36 cellular contexts compared by ENCODE assay signal in genomic region chrX:122914256-122914655, GRCh38.
"Had no signal": no experiment of that assay in that cellular context is flagged by ENCODE, and none has a peak within 500 bp of the region (broad histone marks: within the 10 kb centered on the region; RNA-seq: fewer than 3 reads in every experiment).

No MANE protein-coding gene starts in this region.

- ATAC-seq: activated CD8-positive, alpha-beta T cell treated with anti-CD3 and anti-CD28 coated beads for 36 hours; activated naive CD8-positive, alpha-beta T cell treated with anti-CD3 and anti-CD28 coated beads, Interleukin-2, amount 50 U/mL, for 24 hours had no signal

- H3K27ac ChIP-seq: ascending aorta, brain microvascular endothelial cell, breast epithelium, cardiac muscle cell, VCaP had no signal

- H3K27me3 Mint-ChIP-seq: activated B cell treated with CpG ODN at 0.5 μM for 24 hours; activated CD4-positive, alpha-beta memory T cell treated with anti-CD3 and anti-CD28 coated beads for 36 hours; activated CD4-positive, alpha-beta T cell treated with anti-CD3 and anti-CD28 coated beads, Interleukin-2, amount 10 ng/mL, durations not matched to agents 24 days and 14 days; activated CD8-positive, alpha-beta T cell treated with anti-CD3 and anti-CD28 coated beads for 36 hours; activated naive CD4-positive, alpha-beta T cell treated with anti-CD3 and anti-CD28 coated beads, Interleukin-2, amount 10 ng/mL, durations not matched to agents 7 days and 5 days; activated naive CD4-positive, alpha-beta T cell treated with anti-CD3 and anti-CD28 coated beads, Interleukin-2, amount 50 U/mL, for 24 hours; activated naive CD8-positive, alpha-beta T cell; activated naive CD8-positive, alpha-beta T cell treated with anti-CD3 and anti-CD28 coated beads, Interleukin-2, amount 10 ng/mL, durations not matched to agents 7 days and 5 days; activated naive CD8-positive, alpha-beta T cell treated with anti-CD3 and anti-CD28 coated beads, Interleukin-2, amount 50 U/mL, for 24 hours; activated T-cell treated with anti-CD3 and anti-CD28 coated beads, Interleukin-2, amount 50 U/mL, for 24 hours; central memory CD8-positive, alpha-beta T cell had no signal

- H3K36me3 ChIP-seq: ascending aorta, brain microvascular endothelial cell, breast epithelium, cardiac muscle cell had no signal

- H3K4me1 ChIP-seq: ascending aorta, breast epithelium had no signal

- H3K4me1 Mint-ChIP-seq: activated B cell treated with CpG ODN at 0.5 μM for 24 hours; activated CD4-positive, alpha-beta T cell treated with anti-CD3 and anti-CD28 coated beads, Interleukin-2, amount 10 ng/mL, durations not matched to agents 24 days and 14 days; activated naive CD4-positive, alpha-beta T cell treated with anti-CD3 and anti-CD28 coated beads, Interleukin-2, amount 10 ng/mL, durations not matched to agents 7 days and 5 days; activated naive CD4-positive, alpha-beta T cell treated with anti-CD3 and anti-CD28 coated beads, Interleukin-2, amount 50 U/mL, for 24 hours; activated naive CD8-positive, alpha-beta T cell treated with anti-CD3 and anti-CD28 coated beads, Interleukin-2, amount 10 ng/mL, durations not matched to agents 7 days and 5 days; activated naive CD8-positive, alpha-beta T cell treated with anti-CD3 and anti-CD28 coated beads, Interleukin-2, amount 50 U/mL, for 24 hours; central memory CD8-positive, alpha-beta T cell had no signal

- H3K9me3 Mint-ChIP-seq: activated CD4-positive, alpha-beta T cell treated with anti-CD3 and anti-CD28 coated beads, Interleukin-2, amount 10 ng/mL, durations not matched to agents 24 days and 14 days; activated CD8-positive, alpha-beta T cell treated with anti-CD3 and anti-CD28 coated beads for 36 hours; activated naive CD4-positive, alpha-beta T cell treated with anti-CD3 and anti-CD28 coated beads, Interleukin-2, amount 50 U/mL, for 24 hours; central memory CD8-positive, alpha-beta T cell had no signal

- H3K4me3 Mint-ChIP-seq: activated B cell treated with CpG ODN at 0.5 μM for 24 hours; activated CD4-positive, alpha-beta memory T cell treated with anti-CD3 and anti-CD28 coated beads for 36 hours; activated CD4-positive, alpha-beta T cell treated with anti-CD3 and anti-CD28 coated beads, Interleukin-2, amount 10 ng/mL, durations not matched to agents 24 days and 14 days; activated CD8-positive, alpha-beta T cell treated with anti-CD3 and anti-CD28 coated beads for 36 hours; activated naive CD4-positive, alpha-beta T cell treated with anti-CD3 and anti-CD28 coated beads, Interleukin-2, amount 10 ng/mL, durations not matched to agents 7 days and 5 days; activated naive CD4-positive, alpha-beta T cell treated with anti-CD3 and anti-CD28 coated beads, Interleukin-2, amount 50 U/mL, for 24 hours; activated naive CD8-positive, alpha-beta T cell; activated naive CD8-positive, alpha-beta T cell treated with anti-CD3 and anti-CD28 coated beads, Interleukin-2, amount 10 ng/mL, durations not matched to agents 7 days and 5 days; activated naive CD8-positive, alpha-beta T cell treated with anti-CD3 and anti-CD28 coated beads, Interleukin-2, amount 50 U/mL, for 24 hours; activated T-cell treated with anti-CD3 and anti-CD28 coated beads, Interleukin-2, amount 50 U/mL, for 24 hours; central memory CD8-positive, alpha-beta T cell; T-helper 1 cell treated with Interleukin-12 subunit alpha and Interleukin-12 subunit beta and Interleukin-4 antibody, amounts not matched to agents 30 μg/mL and 1 μg/mL, for 36 hours; T-helper 2 cell treated with Interferon-gamma antibody and Interleukin-4, amounts not matched to agents 5 μg/mL and 100 μg/mL, for 36 hours had no signal

- DNase-seq: activated B cell treated with CpG ODN at 0.5 μM for 24 hours; activated CD4-positive, alpha-beta memory T cell treated with anti-CD3 and anti-CD28 coated beads for 36 hours; activated CD4-positive, alpha-beta T cell treated with anti-CD3 and anti-CD28 coated beads for 4 hours; activated CD4-positive, alpha-beta T cell treated with anti-CD3 and anti-CD28 coated beads, Interleukin-2, amount 10 ng/mL, durations not matched to agents 24 days and 14 days; activated CD4-positive, alpha-beta T cell treated with anti-CD3 and anti-CD28 coated beads, Interleukin-2, amount 50 U/mL, for 1 hour; activated CD4-positive, alpha-beta T cell treated with anti-CD3 and anti-CD28 coated beads, Interleukin-2, amount 50 U/mL, for 4 hours; activated CD4-positive, CD25-positive, alpha-beta regulatory T cell treated with anti-CD3 and anti-CD28 coated beads, Interleukin-2, amount 50 U/mL, for 72 hours; activated CD8-positive, alpha-beta memory T cell treated with anti-CD3 and anti-CD28 coated beads, Interleukin-2, amount 50 U/mL, for 4 hours; activated CD8-positive, alpha-beta T cell treated with anti-CD3 and anti-CD28 coated beads for 36 hours; activated effector memory CD4-positive, alpha-beta T cell treated with Interleukin-2 at 50 U/mL for 16 hours; activated gamma-delta T cell; activated naive CD4-positive, alpha-beta T cell treated with anti-CD3 and anti-CD28 coated beads, Interleukin-2, amount 10 ng/mL, durations not matched to agents 7 days and 5 days; activated naive CD4-positive, alpha-beta T cell treated with Interleukin-2 at 50 U/mL for 16 hours; activated naive CD8-positive, alpha-beta T cell treated with anti-CD3 and anti-CD28 coated beads, Interleukin-2, amount 10 ng/mL, durations not matched to agents 7 days and 5 days; activated naive CD8-positive, alpha-beta T cell treated with anti-CD3 and anti-CD28 coated beads, Interleukin-2, amount 50 U/mL, for 24 hours; activated T-cell treated with anti-CD3 and anti-CD28 coated beads, Interleukin-2, amount 50 U/mL, for 24 hours; activated T-cell treated with anti-CD3 and anti-CD28 coated beads, Interleukin-2, amount 50 U/mL, for 48 hours; amygdala; anterior cingulate cortex; brain microvascular endothelial cell; caudate nucleus; cerebellar nuclear complex; SW 1271; T-helper 1 cell; T-helper 2 cell; T-helper 9 cell had no signal

- H3K27ac Mint-ChIP-seq: activated B cell treated with CpG ODN at 0.5 μM for 24 hours; activated CD4-positive, alpha-beta memory T cell treated with anti-CD3 and anti-CD28 coated beads for 36 hours; activated CD4-positive, alpha-beta T cell treated with anti-CD3 and anti-CD28 coated beads, Interleukin-2, amount 10 ng/mL, durations not matched to agents 24 days and 14 days; activated CD8-positive, alpha-beta T cell treated with anti-CD3 and anti-CD28 coated beads for 36 hours; activated naive CD4-positive, alpha-beta T cell treated with anti-CD3 and anti-CD28 coated beads, Interleukin-2, amount 10 ng/mL, durations not matched to agents 7 days and 5 days; activated naive CD4-positive, alpha-beta T cell treated with anti-CD3 and anti-CD28 coated beads, Interleukin-2, amount 50 U/mL, for 24 hours; activated naive CD8-positive, alpha-beta T cell; activated naive CD8-positive, alpha-beta T cell treated with anti-CD3 and anti-CD28 coated beads, Interleukin-2, amount 10 ng/mL, durations not matched to agents 7 days and 5 days; activated naive CD8-positive, alpha-beta T cell treated with anti-CD3 and anti-CD28 coated beads, Interleukin-2, amount 50 U/mL, for 24 hours; activated T-cell treated with anti-CD3 and anti-CD28 coated beads, Interleukin-2, amount 50 U/mL, for 24 hours; activated T-helper 2 cell treated with anti-CD3 and anti-CD28 coated beads, Interferon-gamma antibody, Interleukin-2, Interleukin-4, amounts not matched to agents 10 μg/mL and 5 μg/mL and 100 μg/mL, durations not matched to agents 14 hours and 24 hours and 36 hours; T-helper 1 cell treated with Interleukin-12 subunit alpha and Interleukin-12 subunit beta and Interleukin-4 antibody, amounts not matched to agents 30 μg/mL and 1 μg/mL, for 36 hours; T-helper 2 cell treated with Interferon-gamma antibody and Interleukin-4, amounts not matched to agents 5 μg/mL and 100 μg/mL, for 36 hours had no signal

- H3K36me3 Mint-ChIP-seq: activated CD4-positive, alpha-beta memory T cell treated with anti-CD3 and anti-CD28 coated beads for 36 hours; activated naive CD4-positive, alpha-beta T cell treated with anti-CD3 and anti-CD28 coated beads, Interleukin-2, amount 10 ng/mL, durations not matched to agents 7 days and 5 days; activated naive CD4-positive, alpha-beta T cell treated with anti-CD3 and anti-CD28 coated beads, Interleukin-2, amount 50 U/mL, for 24 hours; activated naive CD8-positive, alpha-beta T cell; activated naive CD8-positive, alpha-beta T cell treated with anti-CD3 and anti-CD28 coated beads, Interleukin-2, amount 10 ng/mL, durations not matched to agents 7 days and 5 days had no signal

- H3K27me3 ChIP-seq: ascending aorta, brain microvascular endothelial cell, breast epithelium, cardiac muscle cell had no signal

- H3K4me3 ChIP-seq: ascending aorta, breast epithelium, cardiac muscle cell had no signal
